1 cellular context compared by ENCODE assay signal in the genomic region with DNA sequence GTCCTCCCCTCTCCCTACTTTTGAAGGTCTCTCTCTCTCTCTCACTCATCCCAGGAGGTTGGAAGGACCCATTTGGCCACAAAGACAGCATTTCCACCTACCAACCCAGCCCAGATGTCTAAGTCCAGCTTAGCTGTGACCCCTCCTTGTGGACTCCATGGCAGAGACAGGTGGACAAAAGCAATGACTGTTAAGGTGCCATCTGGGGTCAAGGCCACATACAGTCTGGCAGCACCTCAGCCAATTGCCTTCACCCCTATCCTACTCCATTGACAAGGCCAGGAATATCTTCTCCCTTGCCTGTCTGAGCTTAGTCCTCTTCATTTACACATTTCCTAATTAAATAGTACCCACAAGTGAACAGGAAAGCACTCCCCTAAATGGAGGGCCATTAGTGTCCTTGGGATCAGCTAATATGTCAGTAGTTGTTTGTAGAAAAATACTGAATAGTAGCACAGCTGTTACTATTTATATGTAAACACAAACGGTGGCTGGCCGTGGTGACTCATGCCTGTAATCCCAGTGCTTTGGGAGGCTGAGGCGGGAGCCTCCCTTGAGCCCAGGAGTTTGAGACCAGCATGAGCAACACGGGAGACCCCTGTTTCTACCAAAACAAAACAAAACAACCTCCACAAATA.
TF ChIP-seq lines count a peak whose summit lies in the region.

No MANE protein-coding gene starts in this region.

TF ChIP-seq in HepG2, 621 proteins besides CTCF, POLR2A, EP300 and RAD21 (continued from another document and continues in another):
- TF ChIP-seq FUBP1 (CRISPR knock-in tag; IDR thresholded peaks at IDR 0.05; ENCODE audit: borderline replicate concordance) (no peak), HOXA5 (CRISPR knock-in tag; IDR thresholded peaks at IDR 0.05) (no peak), ZNF704 (CRISPR knock-in tag; IDR thresholded peaks at IDR 0.05; ENCODE audit: borderline replicate concordance) (no peak), RXRA (CRISPR knock-in tag; IDR thresholded peaks at IDR 0.05) (peak; percentile 98), ZNF678 (CRISPR knock-in tag; IDR thresholded peaks at IDR 0.05) (no peak), ZNF740 (CRISPR knock-in tag; IDR thresholded peaks at IDR 0.05) (no peak), ZNF275 (CRISPR knock-in tag; IDR thresholded peaks at IDR 0.05; ENCODE audit: borderline replicate concordance) (no peak), AGO1 (IDR thresholded peaks at IDR 0.05; ENCODE audit: low read depth, low read length, poor library complexity, severe bottlenecking) (no peak), ESRRA (CRISPR knock-in tag; IDR thresholded peaks at IDR 0.05; ENCODE audit: low read depth) (no peak), POGZ (CRISPR knock-in tag; IDR thresholded peaks at IDR 0.05) (peak; percentile 69), RFX1 (IDR thresholded peaks at IDR 0.05) (peak; percentile 40; the same call in 1 of the 2 replicates), YEATS2 (CRISPR knock-in tag; IDR thresholded peaks at IDR 0.05; ENCODE audit: borderline replicate concordance) (no peak; the same call in 1 of the 2 replicates), ZNF639 (CRISPR knock-in tag; conservative IDR thresholded peaks at IDR 0.05) (no peak), ZXDC (CRISPR knock-in tag; IDR thresholded peaks at IDR 0.05) (no peak), RCOR2 (CRISPR knock-in tag; IDR thresholded peaks at IDR 0.05) (peak; percentile 39), ZNF441 (CRISPR knock-in tag; IDR thresholded peaks at IDR 0.05; ENCODE audit: borderline replicate concordance) (peak; percentile 50; the same call in 1 of the 2 replicates), GATAD1 (CRISPR knock-in tag; IDR thresholded peaks at IDR 0.05) (peak; percentile 44)
- TF ChIP-seq, protein P1, sequence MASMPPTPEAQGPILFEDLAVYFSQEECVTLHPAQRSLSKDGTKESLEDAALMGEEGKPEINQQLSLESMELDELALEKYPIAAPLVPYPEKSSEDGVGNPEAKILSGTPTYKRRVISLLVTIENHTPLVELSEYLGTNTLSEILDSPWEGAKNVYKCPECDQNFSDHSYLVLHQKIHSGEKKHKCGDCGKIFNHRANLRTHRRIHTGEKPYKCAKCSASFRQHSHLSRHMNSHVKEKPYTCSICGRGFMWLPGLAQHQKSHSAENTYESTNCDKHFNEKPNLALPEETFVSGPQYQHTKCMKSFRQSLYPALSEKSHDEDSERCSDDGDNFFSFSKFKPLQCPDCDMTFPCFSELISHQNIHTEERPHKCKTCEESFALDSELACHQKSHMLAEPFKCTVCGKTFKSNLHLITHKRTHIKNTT (CRISPR knock-in tag; IDR thresholded peaks at IDR 0.05), result no peak
- TF ChIP-seq, protein P2, sequence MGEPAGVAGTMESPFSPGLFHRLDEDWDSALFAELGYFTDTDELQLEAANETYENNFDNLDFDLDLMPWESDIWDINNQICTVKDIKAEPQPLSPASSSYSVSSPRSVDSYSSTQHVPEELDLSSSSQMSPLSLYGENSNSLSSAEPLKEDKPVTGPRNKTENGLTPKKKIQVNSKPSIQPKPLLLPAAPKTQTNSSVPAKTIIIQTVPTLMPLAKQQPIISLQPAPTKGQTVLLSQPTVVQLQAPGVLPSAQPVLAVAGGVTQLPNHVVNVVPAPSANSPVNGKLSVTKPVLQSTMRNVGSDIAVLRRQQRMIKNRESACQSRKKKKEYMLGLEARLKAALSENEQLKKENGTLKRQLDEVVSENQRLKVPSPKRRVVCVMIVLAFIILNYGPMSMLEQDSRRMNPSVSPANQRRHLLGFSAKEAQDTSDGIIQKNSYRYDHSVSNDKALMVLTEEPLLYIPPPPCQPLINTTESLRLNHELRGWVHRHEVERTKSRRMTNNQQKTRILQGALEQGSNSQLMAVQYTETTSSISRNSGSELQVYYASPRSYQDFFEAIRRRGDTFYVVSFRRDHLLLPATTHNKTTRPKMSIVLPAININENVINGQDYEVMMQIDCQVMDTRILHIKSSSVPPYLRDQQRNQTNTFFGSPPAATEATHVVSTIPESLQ (CRISPR knock-in tag; conservative IDR thresholded peaks at IDR 0.05), result no peak
- TF ChIP-seq, protein P3, sequence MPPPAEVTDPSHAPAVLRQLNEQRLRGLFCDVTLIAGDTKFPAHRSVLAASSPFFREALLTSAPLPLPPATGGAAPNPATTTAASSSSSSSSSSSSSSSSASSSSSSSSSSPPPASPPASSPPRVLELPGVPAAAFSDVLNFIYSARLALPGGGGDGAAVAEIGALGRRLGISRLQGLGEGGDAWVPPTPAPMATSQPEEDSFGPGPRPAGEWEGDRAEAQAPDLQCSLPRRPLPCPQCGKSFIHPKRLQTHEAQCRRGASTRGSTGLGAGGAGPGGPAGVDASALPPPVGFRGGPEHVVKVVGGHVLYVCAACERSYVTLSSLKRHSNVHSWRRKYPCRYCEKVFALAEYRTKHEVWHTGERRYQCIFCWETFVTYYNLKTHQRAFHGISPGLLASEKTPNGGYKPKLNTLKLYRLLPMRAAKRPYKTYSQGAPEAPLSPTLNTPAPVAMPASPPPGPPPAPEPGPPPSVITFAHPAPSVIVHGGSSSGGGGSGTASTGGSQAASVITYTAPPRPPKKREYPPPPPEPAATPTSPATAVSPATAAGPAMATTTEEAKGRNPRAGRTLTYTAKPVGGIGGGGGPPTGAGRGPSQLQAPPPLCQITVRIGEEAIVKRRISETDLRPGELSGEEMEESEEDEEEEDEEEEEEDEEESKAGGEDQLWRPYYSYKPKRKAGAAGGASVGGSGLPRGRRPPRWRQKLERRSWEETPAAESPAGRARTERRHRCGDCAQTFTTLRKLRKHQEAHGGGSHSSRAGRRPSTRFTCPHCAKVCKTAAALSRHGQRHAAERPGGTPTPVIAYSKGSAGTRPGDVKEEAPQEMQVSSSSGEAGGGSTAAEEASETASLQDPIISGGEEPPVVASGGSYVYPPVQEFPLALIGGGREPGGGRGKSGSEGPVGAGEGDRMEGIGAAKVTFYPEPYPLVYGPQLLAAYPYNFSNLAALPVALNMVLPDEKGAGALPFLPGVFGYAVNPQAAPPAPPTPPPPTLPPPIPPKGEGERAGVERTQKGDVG (CRISPR knock-in tag; IDR thresholded peaks at IDR 0.05; ENCODE audit: borderline replicate concordance), result no peak
- TF ChIP-seq, protein P4, sequence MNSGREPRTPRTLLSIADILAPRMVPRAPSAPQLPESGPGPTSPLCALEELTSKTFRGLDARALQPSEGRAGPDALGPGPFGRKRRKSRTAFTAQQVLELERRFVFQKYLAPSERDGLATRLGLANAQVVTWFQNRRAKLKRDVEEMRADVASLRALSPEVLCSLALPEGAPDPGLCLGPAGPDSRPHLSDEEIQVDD (CRISPR knock-in tag; IDR thresholded peaks at IDR 0.05; ENCODE audit: borderline replicate concordance), result no peak
- TF ChIP-seq, protein P5, sequence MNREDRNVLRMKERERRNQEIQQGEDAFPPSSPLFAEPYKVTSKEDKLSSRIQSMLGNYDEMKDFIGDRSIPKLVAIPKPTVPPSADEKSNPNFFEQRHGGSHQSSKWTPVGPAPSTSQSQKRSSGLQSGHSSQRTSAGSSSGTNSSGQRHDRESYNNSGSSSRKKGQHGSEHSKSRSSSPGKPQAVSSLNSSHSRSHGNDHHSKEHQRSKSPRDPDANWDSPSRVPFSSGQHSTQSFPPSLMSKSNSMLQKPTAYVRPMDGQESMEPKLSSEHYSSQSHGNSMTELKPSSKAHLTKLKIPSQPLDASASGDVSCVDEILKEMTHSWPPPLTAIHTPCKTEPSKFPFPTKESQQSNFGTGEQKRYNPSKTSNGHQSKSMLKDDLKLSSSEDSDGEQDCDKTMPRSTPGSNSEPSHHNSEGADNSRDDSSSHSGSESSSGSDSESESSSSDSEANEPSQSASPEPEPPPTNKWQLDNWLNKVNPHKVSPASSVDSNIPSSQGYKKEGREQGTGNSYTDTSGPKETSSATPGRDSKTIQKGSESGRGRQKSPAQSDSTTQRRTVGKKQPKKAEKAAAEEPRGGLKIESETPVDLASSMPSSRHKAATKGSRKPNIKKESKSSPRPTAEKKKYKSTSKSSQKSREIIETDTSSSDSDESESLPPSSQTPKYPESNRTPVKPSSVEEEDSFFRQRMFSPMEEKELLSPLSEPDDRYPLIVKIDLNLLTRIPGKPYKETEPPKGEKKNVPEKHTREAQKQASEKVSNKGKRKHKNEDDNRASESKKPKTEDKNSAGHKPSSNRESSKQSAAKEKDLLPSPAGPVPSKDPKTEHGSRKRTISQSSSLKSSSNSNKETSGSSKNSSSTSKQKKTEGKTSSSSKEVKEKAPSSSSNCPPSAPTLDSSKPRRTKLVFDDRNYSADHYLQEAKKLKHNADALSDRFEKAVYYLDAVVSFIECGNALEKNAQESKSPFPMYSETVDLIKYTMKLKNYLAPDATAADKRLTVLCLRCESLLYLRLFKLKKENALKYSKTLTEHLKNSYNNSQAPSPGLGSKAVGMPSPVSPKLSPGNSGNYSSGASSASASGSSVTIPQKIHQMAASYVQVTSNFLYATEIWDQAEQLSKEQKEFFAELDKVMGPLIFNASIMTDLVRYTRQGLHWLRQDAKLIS (CRISPR knock-in tag; IDR thresholded peaks at IDR 0.05), result no peak
- TF ChIP-seq, protein P6, sequence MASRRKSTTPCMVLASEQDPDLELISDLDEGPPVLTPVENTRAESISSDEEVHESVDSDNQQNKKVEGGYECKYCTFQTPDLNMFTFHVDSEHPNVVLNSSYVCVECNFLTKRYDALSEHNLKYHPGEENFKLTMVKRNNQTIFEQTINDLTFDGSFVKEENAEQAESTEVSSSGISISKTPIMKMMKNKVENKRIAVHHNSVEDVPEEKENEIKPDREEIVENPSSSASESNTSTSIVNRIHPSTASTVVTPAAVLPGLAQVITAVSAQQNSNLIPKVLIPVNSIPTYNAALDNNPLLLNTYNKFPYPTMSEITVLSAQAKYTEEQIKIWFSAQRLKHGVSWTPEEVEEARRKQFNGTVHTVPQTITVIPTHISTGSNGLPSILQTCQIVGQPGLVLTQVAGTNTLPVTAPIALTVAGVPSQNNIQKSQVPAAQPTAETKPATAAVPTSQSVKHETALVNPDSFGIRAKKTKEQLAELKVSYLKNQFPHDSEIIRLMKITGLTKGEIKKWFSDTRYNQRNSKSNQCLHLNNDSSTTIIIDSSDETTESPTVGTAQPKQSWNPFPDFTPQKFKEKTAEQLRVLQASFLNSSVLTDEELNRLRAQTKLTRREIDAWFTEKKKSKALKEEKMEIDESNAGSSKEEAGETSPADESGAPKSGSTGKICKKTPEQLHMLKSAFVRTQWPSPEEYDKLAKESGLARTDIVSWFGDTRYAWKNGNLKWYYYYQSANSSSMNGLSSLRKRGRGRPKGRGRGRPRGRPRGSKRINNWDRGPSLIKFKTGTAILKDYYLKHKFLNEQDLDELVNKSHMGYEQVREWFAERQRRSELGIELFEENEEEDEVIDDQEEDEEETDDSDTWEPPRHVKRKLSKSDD (CRISPR knock-in tag; IDR thresholded peaks at IDR 0.05; ENCODE audit: low read depth), result no peak
